9 cellular contexts compared by ENCODE assay signal in the genomic region with DNA sequence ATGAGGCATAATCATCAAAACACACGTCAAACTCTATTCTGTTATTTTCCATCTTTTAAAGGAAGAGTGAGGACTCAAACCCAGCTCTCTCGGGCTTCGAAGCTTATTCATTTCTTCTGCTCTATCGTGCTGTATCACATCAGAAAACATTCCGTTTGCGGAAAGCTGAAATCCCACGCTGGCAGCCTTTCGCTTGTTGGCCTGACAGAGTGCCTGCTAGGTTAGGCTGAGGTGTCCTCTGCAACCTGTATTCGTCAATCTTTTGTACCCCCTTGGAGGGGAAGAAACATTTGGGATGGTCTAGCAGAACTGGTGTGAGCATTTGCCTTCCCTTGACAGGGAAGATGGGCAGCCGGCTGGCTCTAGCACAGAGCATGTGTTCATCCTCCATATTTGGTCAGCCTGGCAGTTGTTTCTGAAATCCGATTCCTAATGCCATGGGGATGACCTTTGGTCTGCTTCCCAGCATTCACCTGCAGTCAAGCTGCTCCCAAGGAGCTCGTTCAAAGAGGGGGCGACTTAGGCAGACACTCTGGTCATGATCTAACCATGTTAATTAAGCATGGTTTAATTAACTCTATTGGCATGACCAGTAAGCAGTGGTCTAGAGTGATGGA. TPM values are rescaled to one million over a fixed set of nuclear protein-coding genes. Genes with fewer than 3 reads are reported as not detected.
DNase-seq lines count a peak whose midpoint lies in the region; ATAC-seq and TF ChIP-seq lines count a peak whose summit lies in the region.
"Had no signal": no experiment of that assay in that cellular context is flagged by ENCODE, and none has a peak within 500 bp of the region (broad histone marks: within the 10 kb centered on the region; RNA-seq: fewer than 3 reads in every experiment).

No MANE protein-coding gene starts in this region.

- H3K27me3 Mint-ChIP-seq in osteocyte (ENCODE audit: unreplicated experiment): peaks cover 11% of the 10 kb centered on the region

- TF ChIP-seq POLR2A in gastroesophageal sphincter (IDR thresholded peaks at IDR 0.05): no peak

- H3K4me3 Mint-ChIP-seq in osteocyte (ENCODE audit: unreplicated experiment): peak overlapping the region; percentile 34

- H3K9me3 ChIP-seq in gastroesophageal sphincter: no peaks in the 10 kb centered on the region

- ATAC-seq in gastroesophageal sphincter (peak; percentile 78), HG03139 (IDR thresholded peaks at IDR 0.05; ENCODE audit: unreplicated experiment) (no peak), HG02678 (IDR thresholded peaks at IDR 0.05; ENCODE audit: unreplicated experiment) (no peak)

- H3K27ac ChIP-seq in gastroesophageal sphincter: peak overlapping the region; percentile 83 to 92 (median 84)

- DNase-seq in DMS53 (lab: John Stamatoyannopoulos, UW) (peak; percentile 80), NCI-H526 (lab: John Stamatoyannopoulos, UW) (peak; percentile 40 to 63), osteocyte (ENCODE audit: extremely low spot score, unreplicated experiment) (no peak), NCI-H2227 (lab: John Stamatoyannopoulos, UW; ENCODE audit: unreplicated experiment) (no peak)
- DNase-seq in activated CD4-positive, alpha-beta T cell treated with anti-CD3 and anti-CD28 coated beads, Interleukin-2, amount 50 U/mL, for 1 hour: no peak
- DNase-seq: SW 1271 had no signal

- peaks cover 0 to 83% (median 7%) of the 10 kb centered on the region in 3 donors for H3K4me1 ChIP-seq in gastroesophageal sphincter

- H3K27ac Mint-ChIP-seq in osteocyte (ENCODE audit: unreplicated experiment): peak overlapping the region; percentile 76

- H3K4me3 ChIP-seq in gastroesophageal sphincter: peak overlapping the region; percentile 6 to 24

- H3K36me3 ChIP-seq in gastroesophageal sphincter: no peaks in the 10 kb centered on the region

- H3K9me3 Mint-ChIP-seq in osteocyte (ENCODE audit: unreplicated experiment): no peaks in the 10 kb centered on the region

- 12 to 40% methylated on average over 11 to 12 of the region's 13 CpGs for WGBS in gastroesophageal sphincter (ENCODE audit: low coverage in 1 of 2), 2 donors

- no peak for TF ChIP-seq EP300 in gastroesophageal sphincter (IDR thresholded peaks at IDR 0.05)

- no peaks in the 10 kb centered on the region for H3K36me3 Mint-ChIP-seq in osteocyte (ENCODE audit: unreplicated experiment)

- TF ChIP-seq CTCF in gastroesophageal sphincter (IDR thresholded peaks at IDR 0.05): no peak
- no peak for TF ChIP-seq CTCF in osteocyte (IDR thresholded peaks at IDR 0.05)

- no peaks in the 10 kb centered on the region for H3K27me3 ChIP-seq in gastroesophageal sphincter

- peaks cover 11% of the 10 kb centered on the region for H3K4me1 Mint-ChIP-seq in osteocyte (ENCODE audit: unreplicated experiment)

RNA-seq across cellular contexts. Expression of a gene that starts 55.2 kb away (rescaled TPM):
- total RNA-seq in gastroesophageal sphincter (100 to 1,000 TPM in 1 of 4 donors, 10 to 100 TPM in 3; 63.1 to 102 (median 74.9) TPM), osteocyte (64.2 and 65.5 TPM in 2 replicates)

Comparison
In these comparisons a context has a peak if more than half of its experiments do, and no peak if none do; other contexts are left out.
1. DNase-seq: peak in DMS53 (single experiment) and NCI-H526 (2 of 2); none in osteocyte (single experiment), NCI-H2227 (single experiment) and activated CD4-positive, alpha-beta T cell treated with anti-CD3 and anti-CD28 coated beads, Interleukin-2, amount 50 U/mL, for 1 hour (single experiment).